In the genomic region with DNA sequence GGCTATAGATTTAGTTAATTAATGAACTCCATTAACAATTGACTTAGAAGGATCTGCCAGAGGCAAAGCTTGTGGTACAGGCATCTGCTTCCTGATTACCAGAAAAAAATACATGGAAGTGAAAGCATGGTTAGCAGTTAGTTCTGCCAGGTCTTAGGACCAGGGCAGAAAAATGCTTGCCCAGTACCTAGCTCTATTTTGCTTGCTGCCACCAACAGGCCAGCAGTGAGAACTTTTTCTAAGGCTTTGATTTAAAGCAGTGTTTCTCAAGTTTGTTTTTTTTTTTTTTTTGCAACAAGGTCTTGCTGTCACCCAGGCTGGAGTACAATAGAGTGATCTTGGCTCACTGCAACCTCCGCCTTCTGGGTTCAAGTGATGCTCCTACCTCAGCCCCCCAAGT, we compare ENCODE assay signal across 15 cellular contexts. TPM values are rescaled to one million over a fixed set of nuclear protein-coding genes. Genes with fewer than 3 reads are reported as not detected.
DNase-seq lines count a peak whose midpoint lies in the region; ATAC-seq, FAIRE-seq and TF ChIP-seq lines count a peak whose summit lies in the region.
"Had no signal": no experiment of that assay in that cellular context is flagged by ENCODE, and none has a peak within 500 bp of the region (broad histone marks: within the 10 kb centered on the region; RNA-seq: fewer than 3 reads in every experiment).

No MANE protein-coding gene starts in this region.

- H4K20me1 ChIP-seq in DND-41 (ENCODE audit: insufficient read depth, low read length) = no peaks in the 10 kb centered on the region
- H4K20me1 ChIP-seq in astrocyte (ENCODE audit: insufficient read depth, low read length) = no peaks in the 10 kb centered on the region
- H4K20me1 ChIP-seq in keratinocyte (ENCODE audit: control insufficient read depth, extremely low read depth, insufficient read depth, low read length) = no peaks in the 10 kb centered on the region

- dilution Hi-C loops in keratinocyte (cut with MboI; ENCODE audit: extremely low pct_ligation_motif_present, low sequenced_read_pairs) = no loop called here

- H3K4me3 ChIP-seq in DND-41 (ENCODE audit: low read depth in 1 of 2, low read length in 2 of 2) = no peak overlapping the region
- no peak overlapping the region for H3K4me3 ChIP-seq in astrocyte (ENCODE audit: insufficient read depth, low read depth, low read length)
- no peak overlapping the region for H3K4me3 ChIP-seq in keratinocyte (ENCODE audit: control insufficient read depth in 2 of 3, extremely low read depth in 1 of 3, insufficient read depth in 2 of 3, low read depth in 1 of 3, low read length in 3 of 3)
- H3K4me3 ChIP-seq: sigmoid colon had no signal

- no peaks in the 10 kb centered on the region for H3K27me3 ChIP-seq in DND-41 (ENCODE audit: insufficient read depth, low read length, poor library complexity)
- no peaks in the 10 kb centered on the region for H3K27me3 ChIP-seq in astrocyte (ENCODE audit: insufficient read depth, low read length)
- H3K27me3 ChIP-seq in keratinocyte (ENCODE audit: control insufficient read depth, extremely low read depth, insufficient read depth, low read length) = no peaks in the 10 kb centered on the region
- H3K27me3 ChIP-seq: sigmoid colon had no signal

- no peak overlapping the region for H3K27ac Mint-ChIP-seq in astrocyte (ENCODE audit: unreplicated experiment)
- no peak overlapping the region for H3K27ac Mint-ChIP-seq in stimulated activated memory B cell treated with anti-CD40 and anti-IgM and Interleukin-4, amounts not matched to agents 10 μg/mL and 1 μg/mL and 100 μg/mL, for 72 hours
- H3K27ac Mint-ChIP-seq: activated CD4-positive, alpha-beta memory T cell treated with anti-CD3 and anti-CD28 coated beads, Interleukin-2, amount 10 ng/mL, durations not matched to agents 7 days and 5 days; activated naive CD4-positive, alpha-beta T cell treated with anti-CD3 and anti-CD28 coated beads, Interleukin-2, amount 50 U/mL, for 24 hours had no signal

- H3K9ac ChIP-seq in DND-41 (ENCODE audit: low read depth, low read length) = no peak overlapping the region
- H3K9ac ChIP-seq in astrocyte (ENCODE audit: low read length) = no peak overlapping the region
- H3K9ac ChIP-seq in keratinocyte (ENCODE audit: control insufficient read depth, extremely low read depth, insufficient read depth, low read length) = no peak overlapping the region

- H3K36me3 Mint-ChIP-seq in astrocyte (ENCODE audit: low read depth, unreplicated experiment) = peaks cover 21% of the 10 kb centered on the region
- peaks cover 44% of the 10 kb centered on the region for H3K36me3 Mint-ChIP-seq in stimulated activated memory B cell treated with anti-CD40 and anti-IgM and Interleukin-4, amounts not matched to agents 10 μg/mL and 1 μg/mL and 100 μg/mL, for 72 hours

- no peaks in the 10 kb centered on the region for H3K4me1 Mint-ChIP-seq in astrocyte (ENCODE audit: low read depth, unreplicated experiment)
- no peaks in the 10 kb centered on the region for H3K4me1 Mint-ChIP-seq in stimulated activated memory B cell treated with anti-CD40 and anti-IgM and Interleukin-4, amounts not matched to agents 10 μg/mL and 1 μg/mL and 100 μg/mL, for 72 hours
- H3K4me1 Mint-ChIP-seq: activated CD4-positive, alpha-beta memory T cell treated with anti-CD3 and anti-CD28 coated beads, Interleukin-2, amount 10 ng/mL, durations not matched to agents 7 days and 5 days; activated naive CD4-positive, alpha-beta T cell treated with anti-CD3 and anti-CD28 coated beads, Interleukin-2, amount 50 U/mL, for 24 hours had no signal

- no peak overlapping the region for H3K4me2 ChIP-seq in DND-41 (ENCODE audit: insufficient read depth, low read length)
- no peak overlapping the region for H3K4me2 ChIP-seq in astrocyte (ENCODE audit: low read length)
- no peak overlapping the region for H3K4me2 ChIP-seq in keratinocyte (ENCODE audit: control insufficient read depth, extremely low read depth, insufficient read depth, low read depth, low read length)

- H2AFZ ChIP-seq in DND-41 (ENCODE audit: low read depth, low read length) (no peak overlapping the region), astrocyte (ENCODE audit: low read depth, low read length) (no peak overlapping the region), keratinocyte (ENCODE audit: control insufficient read depth, low read length) (no peak overlapping the region)

- DNase-seq in DND-41 = no peak
- DNase-seq in astrocyte (ENCODE audit: low read depth) = no peak
- DNase-seq in keratinocyte (ENCODE audit: low read depth, low spot score) = no peak
- no peak for DNase-seq in OCI-M2 (lab: John Stamatoyannopoulos, UW; ENCODE audit: unreplicated experiment)
- DNase-seq in NCI-H446 (lab: John Stamatoyannopoulos, UW) = no peak
- DNase-seq: activated CD4-positive, alpha-beta memory T cell treated with anti-CD3 and anti-CD28 coated beads, Interleukin-2, amount 10 ng/mL, durations not matched to agents 7 days and 5 days; Calu3; effector memory CD4-positive, alpha-beta T cell; NCI-H2171; sigmoid colon; trophoblast cell had no signal

- ATAC-seq in DND-41 (ENCODE audit: insufficient read depth, low read depth) = no peak
- no peak for ATAC-seq in stimulated activated memory B cell treated with anti-CD40 and anti-IgM and Interleukin-4, amounts not matched to agents 10 μg/mL and 1 μg/mL and 100 μg/mL, for 72 hours
- ATAC-seq in HG03039 (IDR thresholded peaks at IDR 0.05; ENCODE audit: unreplicated experiment) = no peak

- no peaks in the 10 kb centered on the region for H3K9me3 Mint-ChIP-seq in astrocyte (ENCODE audit: unreplicated experiment)
- no peaks in the 10 kb centered on the region for H3K9me3 Mint-ChIP-seq in stimulated activated memory B cell treated with anti-CD40 and anti-IgM and Interleukin-4, amounts not matched to agents 10 μg/mL and 1 μg/mL and 100 μg/mL, for 72 hours
- H3K9me3 Mint-ChIP-seq: activated CD4-positive, alpha-beta memory T cell treated with anti-CD3 and anti-CD28 coated beads, Interleukin-2, amount 10 ng/mL, durations not matched to agents 7 days and 5 days; activated naive CD4-positive, alpha-beta T cell treated with anti-CD3 and anti-CD28 coated beads, Interleukin-2, amount 50 U/mL, for 24 hours had no signal

- no peaks in the 10 kb centered on the region for H3K9me1 ChIP-seq in keratinocyte (ENCODE audit: control insufficient read depth, extremely low read depth, insufficient read depth, low read length)

- no peaks in the 10 kb centered on the region for H3K27me3 Mint-ChIP-seq in astrocyte (ENCODE audit: low read depth, unreplicated experiment)
- no peaks in the 10 kb centered on the region for H3K27me3 Mint-ChIP-seq in stimulated activated memory B cell treated with anti-CD40 and anti-IgM and Interleukin-4, amounts not matched to agents 10 μg/mL and 1 μg/mL and 100 μg/mL, for 72 hours
- H3K27me3 Mint-ChIP-seq: activated CD4-positive, alpha-beta memory T cell treated with anti-CD3 and anti-CD28 coated beads, Interleukin-2, amount 10 ng/mL, durations not matched to agents 7 days and 5 days; activated naive CD4-positive, alpha-beta T cell treated with anti-CD3 and anti-CD28 coated beads, Interleukin-2, amount 50 U/mL, for 24 hours had no signal

- H3K4me1 ChIP-seq in DND-41 (ENCODE audit: insufficient read depth, low read length) = no peaks in the 10 kb centered on the region
- H3K4me1 ChIP-seq in astrocyte (ENCODE audit: insufficient read depth, low read length) = no peaks in the 10 kb centered on the region
- no peaks in the 10 kb centered on the region for H3K4me1 ChIP-seq in keratinocyte (ENCODE audit: control insufficient read depth, extremely low read depth, insufficient read depth, low read length)
- H3K4me1 ChIP-seq: sigmoid colon had no signal

- FAIRE-seq in astrocyte (lab: Jason Lieb, UNC) (no peak), keratinocyte (lab: Jason Lieb, UNC) (no peak)

- no peaks in the 10 kb centered on the region for H3K9me3 ChIP-seq in DND-41 (ENCODE audit: insufficient read depth, low read length, severe bottlenecking)
- H3K9me3 ChIP-seq in astrocyte (ENCODE audit: insufficient read depth, low read depth, low read length) = no peaks in the 10 kb centered on the region
- H3K9me3 ChIP-seq in keratinocyte (ENCODE audit: control insufficient read depth, low read depth, low read length) = no peaks in the 10 kb centered on the region
- H3K9me3 ChIP-seq: sigmoid colon had no signal

- H3K27ac ChIP-seq in DND-41 (ENCODE audit: low read length) = no peak overlapping the region
- H3K27ac ChIP-seq in astrocyte (ENCODE audit: low read depth, low read length) = no peak overlapping the region
- no peak overlapping the region for H3K27ac ChIP-seq in keratinocyte (ENCODE audit: control insufficient read depth, insufficient read depth, low read length)
- H3K27ac ChIP-seq: sigmoid colon had no signal

- H3K79me2 ChIP-seq in DND-41 (ENCODE audit: insufficient read depth, low read length) (no peaks in the 10 kb centered on the region), astrocyte (ENCODE audit: insufficient read depth, low read length) (no peaks in the 10 kb centered on the region), keratinocyte (ENCODE audit: control insufficient read depth, insufficient read depth, low read length) (no peaks in the 10 kb centered on the region)

- peak; percentile 18 for TF ChIP-seq CTCF in DND-41 (IDR thresholded peaks at IDR 0.05; ENCODE audit: borderline replicate concordance, extremely low read depth, low read length, poor library complexity, severe bottlenecking)
- peak; percentile 41 for TF ChIP-seq CTCF in LNCAP (IDR thresholded peaks at IDR 0.05)
- TF ChIP-seq CTCF in astrocyte (IDR thresholded peaks at IDR 0.05; ENCODE audit: insufficient read depth, low read depth, low read length) = peak; percentile 23
- TF ChIP-seq CTCF in keratinocyte (optimal IDR thresholded peaks at IDR 0.05 in 1 of 3, IDR thresholded peaks at IDR 0.05 in 1 of 3, conservative IDR thresholded peaks at IDR 0.05 in 1 of 3; ENCODE audit: extremely low read depth in 1 of 3, insufficient read depth in 2 of 3, low read length in 3 of 3) = peak in 2 of 3 experiments; percentile 40 to 41

- H3K4me3 Mint-ChIP-seq in astrocyte (ENCODE audit: unreplicated experiment) = no peak overlapping the region
- no peak overlapping the region for H3K4me3 Mint-ChIP-seq in stimulated activated memory B cell treated with anti-CD40 and anti-IgM and Interleukin-4, amounts not matched to agents 10 μg/mL and 1 μg/mL and 100 μg/mL, for 72 hours
- H3K4me3 Mint-ChIP-seq: activated CD4-positive, alpha-beta memory T cell treated with anti-CD3 and anti-CD28 coated beads, Interleukin-2, amount 10 ng/mL, durations not matched to agents 7 days and 5 days; activated naive CD4-positive, alpha-beta T cell treated with anti-CD3 and anti-CD28 coated beads, Interleukin-2, amount 50 U/mL, for 24 hours had no signal

- H3K36me3 ChIP-seq in DND-41 (ENCODE audit: insufficient read depth, low read length) (peaks cover 62% of the 10 kb centered on the region), astrocyte (ENCODE audit: insufficient read depth, low read length) (peaks cover 24% of the 10 kb centered on the region), keratinocyte (ENCODE audit: control insufficient read depth in 2 of 2, extremely low read depth in 1 of 2, insufficient read depth in 2 of 2, low read length in 2 of 2) (peaks cover 4 to 5% of the 10 kb centered on the region in 2 experiments)

RNA-seq across cellular contexts. Expression of gene MTF1, which starts 16.4 kb away (rescaled TPM):
- 16.6 and 16.7 TPM in 2 replicates for total RNA-seq in astrocyte
- 10.5 to 13.1 TPM (median 10.7 TPM) in 3 replicates for polyA plus RNA-seq in keratinocyte
- polyA plus RNA-seq in keratinocyte (2011; ENCODE audit: low read depth) = 12.1 TPM
- 8.3 and 14.9 TPM in 2 replicates for polyA plus RNA-seq in keratinocyte (2011; cell fraction: cytosol; rRNA removed)
- 22.8 and 24.1 TPM in 2 replicates for polyA plus RNA-seq in keratinocyte (2011; cell fraction: nucleus; rRNA removed)
- polyA plus RNA-seq in keratinocyte (2012; ENCODE audit: low replicate concordance) = 8.1 and 8.5 TPM in 2 replicates
- 12.4 to 37.0 TPM (median 15.4 TPM) in 3 replicates for polyA minus RNA-seq in keratinocyte
- 7.7 TPM for polyA minus RNA-seq in keratinocyte (2011; cell fraction: cytosol; rRNA and poly(A)+ RNA removed)
- 11.8 and 25.6 TPM in 2 replicates for polyA minus RNA-seq in keratinocyte (2011; cell fraction: nucleus; rRNA and poly(A)+ RNA removed)
